10 cellular contexts compared by ENCODE assay signal in genomic region chr12:72271741-72272661, GRCh38. TPM values are rescaled to one million over a fixed set of nuclear protein-coding genes. Genes with fewer than 3 reads are reported as not detected.
A peak's percentile ranks its signal among the peaks of the same experiment; 100 is the strongest.
DNase-seq lines count a peak whose midpoint lies in the region; ATAC-seq, FAIRE-seq and TF ChIP-seq lines count a peak whose summit lies in the region.
"Had no signal": no experiment of that assay in that cellular context is flagged by ENCODE, and none has a peak within 500 bp of the region (broad histone marks: within the 10 kb centered on the region; RNA-seq: fewer than 3 reads in every experiment).

Gene TRHDE, plus strand, starts transcription at chr12:72272370. Its CDS starts 274 bp downstream, at chr12:72272644.

- ATAC-seq in GM12878, result no peak
- ATAC-seq in sciatic nerve, result peak; percentile 62
- ATAC-seq in HG03571 (IDR thresholded peaks at IDR 0.05; ENCODE audit: unreplicated experiment), result no peak

- SMC1A ChIA-PET in GM12878 (lab: Charles Lee; ENCODE audit: uncharacterized antibody, unreplicated experiment), result no interaction called here

- H3K4me2 ChIP-seq in GM12878 (ENCODE audit: control insufficient read depth, insufficient read depth), result peak within 1 kb of the TSS; percentile 17; the same call in 1 of the 2 replicates

- no peak within 1 kb of the TSS for H3K9ac ChIP-seq in GM12878 (ENCODE audit: control insufficient read depth, insufficient read depth, low read length)

- intact Hi-C loops in GM12878 (cut with micrococcal nuclease; ENCODE audit: unreplicated experiment) (no loop called here), sciatic nerve (cut with DNase I) (no loop called here)

- TF ChIP-seq CTCF in GM12878 (IDR thresholded peaks at IDR 0.05 in 2 of 3, conservative IDR thresholded peaks at IDR 0.05 in 1 of 3; ENCODE audit: control insufficient read depth in 2 of 3, extremely low read depth in 1 of 3, insufficient read depth in 1 of 3, low read depth in 3 of 3, low read length in 3 of 3), result no peak

- no peaks in the 10 kb centered on the region for H4K20me1 ChIP-seq in GM12878 (ENCODE audit: control insufficient read depth, insufficient read depth)

- no peak for TF ChIP-seq POLR2A in GM12878 (IDR thresholded peaks at IDR 0.05; ENCODE audit: low read depth, low read length)

- CTCF ChIA-PET in GM12878 (lab: Yijun Ruan, JAX), result no interaction called here

- H3K4me1 ChIP-seq in GM12878 (ENCODE audit: control insufficient read depth, insufficient read depth, low read length), result no peaks in the 10 kb centered on the region

- no peaks in the 10 kb centered on the region for H3K36me3 ChIP-seq in GM12878 (ENCODE audit: control insufficient read depth in 2 of 2, insufficient read depth in 2 of 2, low read length in 1 of 2)

- WGBS in GM12878 (ENCODE audit: insufficient coverage, insufficient replicate concordance, low lambda C conversion rate, missing lambda C conversion rate), result 19% methylated on average over 64 of the region's 81 CpGs

- H3K79me2 ChIP-seq in GM12878 (ENCODE audit: control insufficient read depth, insufficient read depth, low read length), result no peaks in the 10 kb centered on the region

- DNase-seq in COR-L47 (lab: John Stamatoyannopoulos, UW), result peak; percentile 64
- peak; percentile 59 for DNase-seq in HuH-7.5 (ENCODE audit: low spot score)
- DNase-seq in GM12878 (ENCODE audit: low read depth, low spot score), result no peak
- peak; percentile 60 for DNase-seq in sciatic nerve (ENCODE audit: low spot score)
- no peak for DNase-seq in GM19239 (ENCODE audit: insufficient read length, low spot score)
- DNase-seq in stimulated activated CD4-positive, alpha-beta T cell treated with anti-CD3 and anti-CD28 coated beads, Interleukin-12 subunit alpha, Interleukin-12 subunit beta, amount 100 ng/mL, for 4 hours, result no peak

- no peak within 1 kb of the TSS for H3K4me3 ChIP-seq in GM12878
- peak within 1 kb of the TSS; percentile 77 for H3K4me3 ChIP-seq in iPS-11a (ENCODE audit: low read depth, low read length)

- H3K9me3 ChIP-seq in GM12878 (replicated peaks; ENCODE audit: control insufficient read depth, insufficient read depth, low read length), result no peaks in the 10 kb centered on the region

- POLR2A ChIA-PET in GM12878 (lab: Charles Lee), result no interaction called here

- FAIRE-seq in GM12878 (lab: Jason Lieb, UNC) (no peak), GM19239 (lab: Jason Lieb, UNC) (no peak)
- FAIRE-seq: islet of Langerhans had no signal

- no peak within 1 kb of the TSS for H2AFZ ChIP-seq in GM12878 (ENCODE audit: control insufficient read depth, low read depth, low read length)

- H3K27me3 ChIP-seq in GM12878 (replicated peaks in 1 of 2; ENCODE audit: control insufficient read depth in 2 of 2, insufficient read depth in 2 of 2, low read length in 1 of 2), result peaks cover 9 to 10% of the 10 kb centered on the region in 2 experiments

- H3K27ac ChIP-seq in GM12878 (ENCODE audit: control insufficient read depth, insufficient read depth), result no peak within 1 kb of the TSS

- no peak for TF ChIP-seq EP300 in GM12878 (IDR thresholded peaks at IDR 0.05; ENCODE audit: borderline replicate concordance in 1 of 2, control insufficient read depth in 1 of 2, low read depth in 2 of 2, low read length in 2 of 2)

- BruUV-seq in GM12878 (replicated peaks; lab: Mats Ljungman, UMichigan), result no TSS peak

- TF ChIP-seq RAD21 in GM12878 (IDR thresholded peaks at IDR 0.05; ENCODE audit: insufficient read depth, low read depth, low read length), result no peak

- in situ Hi-C loops in GM12878 (cut with MboI), result no loop called here

- RAD21 ChIA-PET in GM12878 (lab: Charles Lee; ENCODE audit: unreplicated experiment), result no interaction called here

TF ChIP-seq in GM12878, 131 proteins besides CTCF, POLR2A, EP300 and RAD21:
- no peak for TF ChIP-seq POLR2AphosphoS5 (IDR thresholded peaks at IDR 0.05; ENCODE audit: low read length)
- TF ChIP-seq JUND (IDR thresholded peaks at IDR 0.05; ENCODE audit: low read depth, low read length), result no peak
- no peak for TF ChIP-seq USF1 (IDR thresholded peaks at IDR 0.05; ENCODE audit: borderline replicate concordance, extremely low read length, insufficient read depth, low read depth, low read length)
- no peak for TF ChIP-seq ELK1 (IDR thresholded peaks at IDR 0.05; ENCODE audit: low read depth, low read length)
- TF ChIP-seq SMC3 (IDR thresholded peaks at IDR 0.05; ENCODE audit: borderline replicate concordance, low read length), result no peak
- no peak for TF ChIP-seq IRF4 (IDR thresholded peaks at IDR 0.05; ENCODE audit: low read depth, low read length)
- TF ChIP-seq HSF1 (IDR thresholded peaks at IDR 0.05; ENCODE audit: low read depth, low read length), result no peak
- TF ChIP-seq SUZ12 (IDR thresholded peaks at IDR 0.05; ENCODE audit: unreplicated experiment), result no peak
- TF ChIP-seq FOS (IDR thresholded peaks at IDR 0.05; ENCODE audit: borderline replicate concordance, extremely low read depth, insufficient read length), result no peak
- TF ChIP-seq CHD4 (IDR thresholded peaks at IDR 0.05), result no peak
- no peak for TF ChIP-seq REST (IDR thresholded peaks at IDR 0.05; ENCODE audit: low read depth, low read length)
TF ChIP-seq in GM12878: peak in this region for 0.

RNA-seq across cellular contexts. Expression of gene TRHDE, which starts in this region (rescaled TPM):
- total RNA-seq in GM12878 (2013; cell fraction: nucleolus; rRNA removed), result not detected in 2 replicates
- not detected in 2 replicates for total RNA-seq in GM12878 (2014; rRNA removed)
- total RNA-seq in GM12878 (2014; rRNA removed; fragmentation: Illumina TruSeq; extraction: Trizol), result not detected in 2 replicates
- total RNA-seq in GM12878 (2021), result not detected in 2 replicates
- not detected for polyA plus RNA-seq in GM12878 (2011; ENCODE audit: low read depth)
- not detected in 2 replicates for polyA plus RNA-seq in GM12878 (2011; rRNA removed)
- not detected in 2 replicates for polyA plus RNA-seq in GM12878 (2011; cell fraction: cytosol; rRNA removed)
- polyA plus RNA-seq in GM12878 (2011; cell fraction: nucleus; rRNA removed), result 0.01 TPM in 2 replicates
- polyA plus RNA-seq in GM12878 (2012), result not detected in 2 replicates
- polyA plus RNA-seq in GM12878 (2014; fragmentation: Illumina TruSeq; extraction: Trizol), result not detected in 2 replicates
- polyA plus RNA-seq in GM12878 (2014; fragmentation: Nextera tagmentation; extraction: Ambion mirVana), result not detected
- polyA plus RNA-seq in GM12878 (2014; rRNA removed), result not detected in 2 replicates
- polyA plus RNA-seq in GM12878 (2016; fragmentation: Nextera tagmentation; extraction: Ambion mirVana), result not detected
- polyA minus RNA-seq in GM12878 (2011; rRNA and poly(A)+ RNA removed), result 0.15 TPM in 1 of 2 replicates, not detected in the other
- not detected in 2 replicates for polyA minus RNA-seq in GM12878 (2011; cell fraction: cytosol; rRNA and poly(A)+ RNA removed)
- under 0.01 and 1.2 TPM in 2 replicates for polyA minus RNA-seq in GM12878 (2011; cell fraction: nucleus; rRNA and poly(A)+ RNA removed)
- 4.1 TPM for total RNA-seq in sciatic nerve
- polyA plus RNA-seq: IgD-negative memory B cell had no signal

Comparison
In these comparisons a context has a peak if more than half of its experiments do, and no peak if none do; other contexts are left out.
1. DNase-seq: peak in COR-L47 (single experiment), HuH-7.5 (single experiment) and sciatic nerve (single experiment); none in GM12878 (single experiment), GM19239 (single experiment) and stimulated activated CD4-positive, alpha-beta T cell treated with anti-CD3 and anti-CD28 coated beads, Interleukin-12 subunit alpha, Interleukin-12 subunit beta, amount 100 ng/mL, for 4 hours (single experiment).